8 cellular contexts compared by ENCODE assay signal in the genomic region with DNA sequence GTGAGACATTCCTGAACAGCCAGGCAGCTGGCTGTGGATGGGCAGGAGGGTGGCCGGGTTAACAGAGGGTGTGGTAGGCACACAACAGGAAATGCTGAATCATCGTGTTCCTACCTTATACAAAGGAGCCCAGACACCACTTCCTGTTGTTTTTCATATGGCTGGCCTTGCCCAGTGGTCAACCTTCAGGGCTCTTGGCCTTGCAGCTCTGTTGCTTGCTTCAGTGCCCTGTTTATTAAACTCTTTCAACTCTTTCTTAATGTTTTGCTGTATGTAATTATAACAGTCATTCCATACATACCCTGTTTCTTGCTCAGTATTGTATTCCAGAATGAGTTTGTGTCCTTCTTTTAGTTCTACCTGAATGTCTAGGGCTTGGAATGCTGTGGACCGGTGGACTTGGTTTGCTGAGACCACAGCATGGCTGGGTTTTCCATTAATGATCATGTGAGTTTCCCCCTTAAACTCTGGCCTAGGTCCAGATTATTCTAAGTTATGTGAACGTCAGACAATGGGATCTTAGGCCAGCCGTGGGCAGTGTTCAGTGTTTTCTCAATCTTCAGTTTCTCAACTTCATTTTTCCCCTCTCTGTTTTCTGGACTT. TPM values are rescaled to one million over a fixed set of nuclear protein-coding genes. Genes with fewer than 3 reads are reported as not detected.
A peak's percentile ranks its signal among the peaks of the same experiment; 100 is the strongest.
DNase-seq lines count a peak whose midpoint lies in the region; ATAC-seq and TF ChIP-seq lines count a peak whose summit lies in the region.

No MANE protein-coding gene starts in this region.

- ATAC-seq in sciatic nerve: peak; percentile 52

- no peak for TF ChIP-seq CTCF in fibroblast of the aortic adventitia (IDR thresholded peaks at IDR 0.05; ENCODE audit: insufficient read depth, low read length)

- DNase-seq in NCI-H2081 (lab: John Stamatoyannopoulos, UW) (peak; percentile 3 to 33), NCI-H2081 treated with DMSO at 0.1 percent for 48 hours (lab: John Stamatoyannopoulos, UW) (no peak), HCEC 1CT (peak; percentile 75), M059J (ENCODE audit: low read depth) (peak; percentile 90), fibroblast of the aortic adventitia (ENCODE audit: low read depth) (peak; percentile 77), sciatic nerve (ENCODE audit: low spot score) (no peak), NCI-H2171 treated with DMSO at 0.1 percent for 48 hours (lab: John Stamatoyannopoulos, UW) (no peak)
- DNase-seq in activated CD4-positive, alpha-beta T cell treated with anti-CD3 and anti-CD28 coated beads, Interleukin-2, amount 50 U/mL, for 48 hours: peak; percentile 17 to 28

- H3K4me3 ChIP-seq in fibroblast of the aortic adventitia (ENCODE audit: low read depth, low read length): no peak overlapping the region

- intact Hi-C loops in sciatic nerve (cut with DNase I): loop anchor here (10.0 kb wide), 1 partner anchor 446 kb away; no protein-coding TSS in a partner anchor

RNA-seq across cellular contexts. Expression of a gene that starts 11.9 kb away (rescaled TPM):
- 0.57 and 1.8 TPM in 2 replicates for total RNA-seq in M059J (2014; rRNA removed; shearing (Covaris generic))
- total RNA-seq in fibroblast of the aortic adventitia (ENCODE audit: low replicate concordance) (3.0 and 5.6 TPM in 2 replicates), sciatic nerve (1.2 TPM)

Comparison
In these comparisons a context has a peak if more than half of its experiments do, and no peak if none do; other contexts are left out.
1. DNase-seq: peak in NCI-H2081 (2 of 2), HCEC 1CT (single experiment), M059J (single experiment), activated CD4-positive, alpha-beta T cell treated with anti-CD3 and anti-CD28 coated beads, Interleukin-2, amount 50 U/mL, for 48 hours (2 of 2) and fibroblast of the aortic adventitia (single experiment); none in NCI-H2081 treated with DMSO at 0.1 percent for 48 hours (single experiment), sciatic nerve (single experiment) and NCI-H2171 treated with DMSO at 0.1 percent for 48 hours (single experiment).